Comparison of ENCODE assay signal across 2 cellular contexts in genomic region chr1:103489881-103490280, GRCh38.
TF ChIP-seq lines count a peak whose summit lies in the region.

No MANE protein-coding gene starts in this region.

TF ChIP-seq in SK-N-SH treated with all-trans-retinoic acid at 6 μM for 48 hours, 23 proteins besides CTCF, POLR2A, EP300 and RAD21 (continued from another document):
- TF ChIP-seq CSRNP3 (CRISPR knock-in tag; IDR thresholded peaks at IDR 0.05) (no peak), ZC3H10 (CRISPR knock-in tag; IDR thresholded peaks at IDR 0.05) (no peak), CREB5 (CRISPR knock-in tag; IDR thresholded peaks at IDR 0.05; ENCODE audit: low read depth) (no peak), TSHZ2 (CRISPR knock-in tag; IDR thresholded peaks at IDR 0.05) (no peak), RARB (CRISPR knock-in tag; IDR thresholded peaks at IDR 0.05) (no peak), CSDC2 (CRISPR knock-in tag; IDR thresholded peaks at IDR 0.05) (no peak)

TF ChIP-seq in SK-N-SH, 30 proteins besides CTCF, POLR2A, EP300 and RAD21 (continued from another document):
- no peak for TF ChIP-seq IRF3 (IDR thresholded peaks at IDR 0.05; ENCODE audit: low read depth, low read length)
- no peak for TF ChIP-seq USF2 (IDR thresholded peaks at IDR 0.05; ENCODE audit: borderline replicate concordance, low read depth, low read length)
TF ChIP-seq in SK-N-SH: peak in this region for 0.
